8 cellular contexts compared by ENCODE assay signal in the genomic region with DNA sequence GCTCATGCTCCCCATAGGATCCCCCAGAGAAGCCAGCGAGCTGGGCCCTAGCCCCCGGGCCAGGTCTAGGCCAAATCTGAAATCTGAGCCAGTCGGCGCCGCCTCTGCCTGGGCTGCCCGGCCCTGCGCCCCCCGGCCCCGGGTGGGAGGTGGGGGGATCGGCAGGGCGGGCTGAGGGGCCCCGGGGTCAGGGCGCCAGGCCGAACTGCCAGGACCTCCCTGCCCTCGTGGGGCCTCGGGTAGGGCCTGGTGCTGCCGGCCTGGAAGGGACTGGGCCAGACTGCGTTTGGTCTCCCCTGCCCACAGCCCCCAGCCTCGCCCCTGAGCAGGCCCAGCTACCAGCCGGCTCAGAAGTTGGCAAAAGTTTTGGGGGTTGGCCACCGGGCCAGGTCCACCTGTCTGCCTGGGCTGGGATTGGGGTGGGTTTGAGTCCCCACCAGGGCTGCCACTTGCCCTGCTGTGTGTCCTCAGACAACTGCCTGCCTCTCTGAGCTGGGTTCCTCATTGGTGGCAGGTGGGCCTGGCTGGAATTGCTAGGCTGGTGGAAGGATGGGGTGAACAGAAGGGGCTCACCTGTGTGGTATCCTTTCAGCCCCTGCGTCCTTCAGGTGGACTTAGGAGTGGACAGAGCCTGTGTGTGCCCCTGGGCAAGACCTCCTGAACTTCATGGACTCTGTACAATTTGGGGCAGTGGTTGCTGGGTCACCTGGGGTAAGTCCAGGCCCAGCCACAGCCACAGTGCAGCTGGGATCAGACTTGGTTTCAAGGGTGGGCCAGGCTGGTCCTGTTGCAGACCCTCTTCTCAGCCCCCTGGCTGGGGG. TPM values are rescaled to one million over a fixed set of nuclear protein-coding genes. Genes with fewer than 3 reads are reported as not detected.
DNase-seq lines count a peak whose midpoint lies in the region; ATAC-seq and TF ChIP-seq lines count a peak whose summit lies in the region.

No MANE protein-coding gene starts in this region.

- H3K36me3 ChIP-seq in CD4-positive, CD25-positive, alpha-beta regulatory T cell (ENCODE audit: control insufficient read depth, insufficient read depth, low read length) = no peaks in the 10 kb centered on the region
- H3K36me3 ChIP-seq in NT2/D1 (ENCODE audit: insufficient read depth, insufficient read length, low read length) = peaks cover 45% of the 10 kb centered on the region
- H3K36me3 ChIP-seq in esophagus muscularis mucosa = peaks cover 0 to 17% (median 5%) of the 10 kb centered on the region in 4 donors
- H3K36me3 ChIP-seq in neuron (ENCODE audit: insufficient read depth, low read length) = peaks cover 9% of the 10 kb centered on the region

- 27% methylated on average over 5 of the region's 22 CpGs for WGBS in esophagus muscularis mucosa

- no peaks in the 10 kb centered on the region for H3K27me3 ChIP-seq in CD4-positive, CD25-positive, alpha-beta regulatory T cell (ENCODE audit: control insufficient read depth, insufficient read depth, low read length)
- H3K27me3 ChIP-seq in NT2/D1 (ENCODE audit: insufficient read depth, insufficient read length) (no peaks in the 10 kb centered on the region), esophagus muscularis mucosa (peaks cover 0 to 10% (median 0%) of the 10 kb centered on the region in 4 donors), neuron (ENCODE audit: insufficient read depth, low read length) (peaks cover 3% of the 10 kb centered on the region)

- H3K9me3 Mint-ChIP-seq in CD4-positive, CD25-positive, alpha-beta regulatory T cell = no peaks in the 10 kb centered on the region

- H3K27ac ChIP-seq in CD4-positive, CD25-positive, alpha-beta regulatory T cell (ENCODE audit: insufficient read depth, low read length, poor library complexity, severe bottlenecking) = no peak overlapping the region
- peak overlapping the region; percentile 86 to 96 (median 92) for H3K27ac ChIP-seq in esophagus muscularis mucosa (replicated peaks in 1 of 4)

- no peak for DNase-seq in CD4-positive, CD25-positive, alpha-beta regulatory T cell
- no peak for DNase-seq in NT2/D1 (ENCODE audit: low read depth, low spot score)
- DNase-seq in esophagus muscularis mucosa (ENCODE audit: extremely low spot score) = no peak
- no peak for DNase-seq in GM13976 (ENCODE audit: low spot score)
- no peak for DNase-seq in NCI-H524 (lab: John Stamatoyannopoulos, UW)
- DNase-seq in activated CD4-positive, alpha-beta T cell treated with anti-CD3 and anti-CD28 coated beads for 4 hours = no peak
- DNase-seq in putamen (ENCODE audit: low spot score) = no peak

- no peaks in the 10 kb centered on the region for H3K9me3 ChIP-seq in CD4-positive, CD25-positive, alpha-beta regulatory T cell (ENCODE audit: control insufficient read depth in 2 of 2, low read length in 2 of 2)
- no peaks in the 10 kb centered on the region for H3K9me3 ChIP-seq in NT2/D1 (ENCODE audit: insufficient read depth, low read length)
- H3K9me3 ChIP-seq in esophagus muscularis mucosa = no peaks in the 10 kb centered on the region
- H3K9me3 ChIP-seq in neuron (ENCODE audit: low read length) = no peaks in the 10 kb centered on the region

- H3K27ac Mint-ChIP-seq in CD4-positive, CD25-positive, alpha-beta regulatory T cell = no peak overlapping the region

- TF ChIP-seq POLR2A in esophagus muscularis mucosa (IDR thresholded peaks at IDR 0.05; ENCODE audit: low read depth) = no peak

- peak overlapping the region; percentile 71 for H3K9ac ChIP-seq in NT2/D1 (ENCODE audit: insufficient read length, low read depth)

- peaks cover 6% of the 10 kb centered on the region for H3K4me1 ChIP-seq in CD4-positive, CD25-positive, alpha-beta regulatory T cell (ENCODE audit: control insufficient read depth, insufficient read depth, low read length, poor library complexity, severe bottlenecking)
- peaks cover 23% of the 10 kb centered on the region for H3K4me1 ChIP-seq in NT2/D1 (ENCODE audit: insufficient read depth, insufficient read length)
- peaks cover 4 to 60% (median 43%) of the 10 kb centered on the region in 4 donors for H3K4me1 ChIP-seq in esophagus muscularis mucosa
- peaks cover 3% of the 10 kb centered on the region for H3K4me1 ChIP-seq in neuron (ENCODE audit: insufficient read depth, low read length)

- in situ Hi-C loops in GM13976 (cut with MboI; ENCODE audit: low sequenced_read_pairs, unreplicated experiment) = no loop called here

- no peak for TF ChIP-seq EP300 in esophagus muscularis mucosa (IDR thresholded peaks at IDR 0.05)

- no peak overlapping the region for H3K4me3 ChIP-seq in CD4-positive, CD25-positive, alpha-beta regulatory T cell (ENCODE audit: low read depth, low read length)
- H3K4me3 ChIP-seq in NT2/D1 (ENCODE audit: insufficient read length, low read depth) (peak overlapping the region; percentile 55), esophagus muscularis mucosa (peak overlapping the region; percentile 72 to 91 (median 84)), neuron (ENCODE audit: low read length) (peak overlapping the region; percentile 50)

- no peak overlapping the region for H2AFZ ChIP-seq in neuron (ENCODE audit: low read depth, low read length)

- peaks cover 10% of the 10 kb centered on the region for H3K27me3 Mint-ChIP-seq in CD4-positive, CD25-positive, alpha-beta regulatory T cell

- no peaks in the 10 kb centered on the region for H3K36me3 Mint-ChIP-seq in CD4-positive, CD25-positive, alpha-beta regulatory T cell

- intact Hi-C loops in esophagus muscularis mucosa (cut with DNase I) = loop anchor here (5.0 kb wide), 2 partner anchors 36 to 54 kb away; no protein-coding TSS in a partner anchor

- H3K4me1 Mint-ChIP-seq in CD4-positive, CD25-positive, alpha-beta regulatory T cell = peaks cover 0 to 13% (median 3%) of the 10 kb centered on the region in 4 donors

- no peak for ATAC-seq in CD4-positive, CD25-positive, alpha-beta regulatory T cell (ENCODE audit: low read depth in 2 of 2)

- peak overlapping the region; percentile 39 to 81 (median 52) for H3K4me3 Mint-ChIP-seq in CD4-positive, CD25-positive, alpha-beta regulatory T cell

- TF ChIP-seq CTCF in esophagus muscularis mucosa (IDR thresholded peaks at IDR 0.05) = no peak
- TF ChIP-seq CTCF in GM13976 (IDR thresholded peaks at IDR 0.05; ENCODE audit: borderline replicate concordance, control extremely low read depth, extremely low read depth, insufficient read depth, missing control alignments) = no peak

RNA-seq across cellular contexts. Expression of a gene that starts 0.8 kb away (rescaled TPM):
- 5.5 TPM for total RNA-seq in CD4-positive, CD25-positive, alpha-beta regulatory T cell
- under 1 TPM in 3 of 4 donors, not detected in 1; 0.29 to 0.56 (median 0.55) TPM for polyA plus RNA-seq in CD4-positive, CD25-positive, alpha-beta regulatory T cell
- total RNA-seq in esophagus muscularis mucosa = 10 to 100 TPM; 27.5 to 52.2 (median 42.3) TPM

RNA-seq across cellular contexts. Expression of a gene that starts 57.3 kb away (rescaled TPM):
- total RNA-seq in CD4-positive, CD25-positive, alpha-beta regulatory T cell = 6.1 TPM
- 10 to 100 TPM; 20.0 to 32.4 (median 28.2) TPM for polyA plus RNA-seq in CD4-positive, CD25-positive, alpha-beta regulatory T cell
- total RNA-seq in esophagus muscularis mucosa = 10 to 100 TPM; 38.3 to 56.3 (median 47.3) TPM
